In genomic region chr17:7478276-7479138, GRCh38 we compare ENCODE assay signal across 8 cellular contexts.
A peak's percentile ranks its signal among the peaks of the same experiment; 100 is the strongest.
DNase-seq lines count a peak whose midpoint lies in the region; ATAC-seq and TF ChIP-seq lines count a peak whose summit lies in the region.

No MANE protein-coding gene starts in this region.

- no peaks in the 10 kb centered on the region for H3K9me3 Mint-ChIP-seq in stimulated activated naive CD8-positive, alpha-beta T cell treated with anti-CD3 and anti-CD28 coated beads, Interleukin-15, amount 100 ng/mL, for 72 hours

- no peaks in the 10 kb centered on the region for H3K27me3 Mint-ChIP-seq in stimulated activated naive CD8-positive, alpha-beta T cell treated with anti-CD3 and anti-CD28 coated beads, Interleukin-15, amount 100 ng/mL, for 72 hours

- H3K27me3 ChIP-seq in mucosa of rectum (ENCODE audit: control insufficient read depth in 2 of 2, insufficient read depth in 2 of 2, low read length in 2 of 2) = no peaks in the 10 kb centered on the region

- peaks cover 73% of the 10 kb centered on the region for H3K4me1 Mint-ChIP-seq in stimulated activated naive CD8-positive, alpha-beta T cell treated with anti-CD3 and anti-CD28 coated beads, Interleukin-15, amount 100 ng/mL, for 72 hours

- peak overlapping the region; percentile 70 to 95 for H3K9ac ChIP-seq in mucosa of rectum (ENCODE audit: low read depth in 1 of 2, low read length in 2 of 2)

- H3K4me3 ChIP-seq in NB4 (ENCODE audit: low read depth, low read length) = peak overlapping the region; percentile 32
- peak overlapping the region; percentile 70 to 84 for H3K4me3 ChIP-seq in mucosa of rectum (ENCODE audit: low read length in 2 of 2)

- peak; percentile 7 for DNase-seq in COLO668 (lab: John Stamatoyannopoulos, UW; ENCODE audit: unreplicated experiment)
- peak; percentile 21 for DNase-seq in NB4 (ENCODE audit: low read depth)
- DNase-seq in activated T-cell treated with anti-CD3 and anti-CD28 coated beads for 4 hours = peak; percentile 33
- no peak for DNase-seq in epithelial cell of prostate (ENCODE audit: low read depth, low spot score)
- peak; percentile 57 to 65 for DNase-seq in stimulated activated naive CD8-positive, alpha-beta T cell treated with anti-CD3 and anti-CD28 coated beads, Interleukin-15, amount 100 ng/mL, for 72 hours

- peak overlapping the region; percentile 89 to 99 for H3K4me3 Mint-ChIP-seq in stimulated activated naive CD8-positive, alpha-beta T cell treated with anti-CD3 and anti-CD28 coated beads, Interleukin-15, amount 100 ng/mL, for 72 hours

- ATAC-seq in stimulated activated naive CD8-positive, alpha-beta T cell treated with anti-CD3 and anti-CD28 coated beads, Interleukin-15, amount 100 ng/mL, for 72 hours = peak; percentile 56
- no peak for ATAC-seq in GM19395 (IDR thresholded peaks at IDR 0.05; ENCODE audit: unreplicated experiment)
- ATAC-seq in GM18867 (IDR thresholded peaks at IDR 0.05; ENCODE audit: unreplicated experiment) = no peak

- no peak for TF ChIP-seq CTCF in NB4 (IDR thresholded peaks at IDR 0.05; ENCODE audit: low read depth, low read length)

- H3K27ac Mint-ChIP-seq in stimulated activated naive CD8-positive, alpha-beta T cell treated with anti-CD3 and anti-CD28 coated beads, Interleukin-15, amount 100 ng/mL, for 72 hours = peak overlapping the region; percentile 78 to 90

- no peaks in the 10 kb centered on the region for H3K9me3 ChIP-seq in mucosa of rectum (ENCODE audit: control insufficient read depth in 2 of 2, low read length in 2 of 2)

- peaks cover 21 to 31% of the 10 kb centered on the region in 2 donors for H3K4me1 ChIP-seq in mucosa of rectum (ENCODE audit: control insufficient read depth in 2 of 2, insufficient read depth in 2 of 2, low read length in 2 of 2)

- no peaks in the 10 kb centered on the region for H3K36me3 ChIP-seq in mucosa of rectum (ENCODE audit: control insufficient read depth in 2 of 2, insufficient read depth in 2 of 2, low read length in 2 of 2)

- TF ChIP-seq POLR2A in NB4 (IDR thresholded peaks at IDR 0.05; ENCODE audit: extremely low read depth, insufficient read length) = no peak

- peak overlapping the region; percentile 95 for H3K27ac ChIP-seq in epithelial cell of prostate
- peak overlapping the region; percentile 88 to 95 for H3K27ac ChIP-seq in mucosa of rectum (ENCODE audit: low read depth in 2 of 2, low read length in 2 of 2)
